1 cellular context compared by ENCODE assay signal in the genomic region with DNA sequence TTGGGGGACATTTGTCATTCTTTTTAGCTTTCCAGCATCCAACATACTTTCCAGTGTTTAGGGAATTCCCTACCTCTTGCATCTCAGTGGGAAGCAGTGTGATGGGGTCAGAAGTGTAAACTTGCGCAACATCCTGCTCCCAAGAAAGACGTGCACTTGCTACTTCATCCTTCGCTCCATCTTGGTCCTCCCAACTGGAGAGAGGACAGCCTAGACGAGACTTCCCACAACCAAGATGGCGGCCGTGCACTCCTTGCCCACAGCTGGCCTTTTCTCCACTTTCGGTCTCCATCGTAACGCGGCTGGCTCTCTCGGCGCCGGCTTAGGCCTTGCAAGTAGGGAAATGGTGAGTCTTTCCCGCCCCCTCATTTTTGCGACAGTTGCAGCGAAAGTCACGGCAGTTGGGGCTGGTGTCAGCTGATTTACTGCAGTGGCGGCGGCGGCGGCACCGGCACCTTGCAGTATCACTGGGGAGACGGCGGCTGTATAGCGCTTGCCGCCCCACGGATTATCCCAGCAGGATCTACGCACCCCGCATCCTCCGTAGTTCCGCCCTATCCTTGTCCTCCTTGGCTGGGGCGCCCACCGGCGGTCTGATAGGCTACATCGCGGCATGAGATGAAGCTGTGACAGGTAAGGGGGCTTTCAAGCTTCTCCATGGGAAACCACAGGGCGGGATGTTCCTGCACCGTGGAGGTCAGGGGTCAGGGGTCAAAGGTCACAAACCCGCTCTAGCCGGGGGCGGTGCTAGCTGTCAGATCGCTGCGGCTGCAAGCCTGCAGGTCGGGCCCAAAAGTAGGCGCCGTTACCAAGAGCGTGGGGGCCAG.
A peak's percentile ranks its signal among the peaks of the same experiment; 100 is the strongest.
TF ChIP-seq lines count a peak whose summit lies in the region.

A gene (plus strand): TSS at position 416 of the 827 bp plus-strand sequence. CDS start 21,157 bp downstream, outside the sequence.

TF ChIP-seq in WTC11, 78 proteins besides CTCF, POLR2A, EP300 and RAD21 (continued from another document):
- TF ChIP-seq ZNF232 (CRISPR knock-in tag; IDR thresholded peaks at IDR 0.05) (no peak), HMGA2 (CRISPR knock-in tag; IDR thresholded peaks at IDR 0.05) (no peak), SP1 (CRISPR knock-in tag; conservative IDR thresholded peaks at IDR 0.05) (peak; percentile 78), TEAD1 (CRISPR knock-in tag; IDR thresholded peaks at IDR 0.05) (peak; percentile 63), ZNF219 (CRISPR knock-in tag; IDR thresholded peaks at IDR 0.05; ENCODE audit: borderline replicate concordance) (peak; percentile 29; the same call in 1 of the 2 replicates), TP53 (CRISPR knock-in tag; IDR thresholded peaks at IDR 0.05) (0 out of 2 replicates have a peak, but pooled peaks have one; percentile 28), NFE2L1 (CRISPR knock-in tag; IDR thresholded peaks at IDR 0.05) (peak; percentile 36; the same call in 1 of the 2 replicates), CBFB (CRISPR knock-in tag; IDR thresholded peaks at IDR 0.05; ENCODE audit: low read depth) (0 out of 2 replicates have a peak, but pooled peaks have one; percentile 71), IRF2 (CRISPR knock-in tag; IDR thresholded peaks at IDR 0.05; ENCODE audit: borderline replicate concordance, low read depth) (no peak), CREM (CRISPR knock-in tag; IDR thresholded peaks at IDR 0.05) (peak; percentile 72)
- TF ChIP-seq, protein P1, sequence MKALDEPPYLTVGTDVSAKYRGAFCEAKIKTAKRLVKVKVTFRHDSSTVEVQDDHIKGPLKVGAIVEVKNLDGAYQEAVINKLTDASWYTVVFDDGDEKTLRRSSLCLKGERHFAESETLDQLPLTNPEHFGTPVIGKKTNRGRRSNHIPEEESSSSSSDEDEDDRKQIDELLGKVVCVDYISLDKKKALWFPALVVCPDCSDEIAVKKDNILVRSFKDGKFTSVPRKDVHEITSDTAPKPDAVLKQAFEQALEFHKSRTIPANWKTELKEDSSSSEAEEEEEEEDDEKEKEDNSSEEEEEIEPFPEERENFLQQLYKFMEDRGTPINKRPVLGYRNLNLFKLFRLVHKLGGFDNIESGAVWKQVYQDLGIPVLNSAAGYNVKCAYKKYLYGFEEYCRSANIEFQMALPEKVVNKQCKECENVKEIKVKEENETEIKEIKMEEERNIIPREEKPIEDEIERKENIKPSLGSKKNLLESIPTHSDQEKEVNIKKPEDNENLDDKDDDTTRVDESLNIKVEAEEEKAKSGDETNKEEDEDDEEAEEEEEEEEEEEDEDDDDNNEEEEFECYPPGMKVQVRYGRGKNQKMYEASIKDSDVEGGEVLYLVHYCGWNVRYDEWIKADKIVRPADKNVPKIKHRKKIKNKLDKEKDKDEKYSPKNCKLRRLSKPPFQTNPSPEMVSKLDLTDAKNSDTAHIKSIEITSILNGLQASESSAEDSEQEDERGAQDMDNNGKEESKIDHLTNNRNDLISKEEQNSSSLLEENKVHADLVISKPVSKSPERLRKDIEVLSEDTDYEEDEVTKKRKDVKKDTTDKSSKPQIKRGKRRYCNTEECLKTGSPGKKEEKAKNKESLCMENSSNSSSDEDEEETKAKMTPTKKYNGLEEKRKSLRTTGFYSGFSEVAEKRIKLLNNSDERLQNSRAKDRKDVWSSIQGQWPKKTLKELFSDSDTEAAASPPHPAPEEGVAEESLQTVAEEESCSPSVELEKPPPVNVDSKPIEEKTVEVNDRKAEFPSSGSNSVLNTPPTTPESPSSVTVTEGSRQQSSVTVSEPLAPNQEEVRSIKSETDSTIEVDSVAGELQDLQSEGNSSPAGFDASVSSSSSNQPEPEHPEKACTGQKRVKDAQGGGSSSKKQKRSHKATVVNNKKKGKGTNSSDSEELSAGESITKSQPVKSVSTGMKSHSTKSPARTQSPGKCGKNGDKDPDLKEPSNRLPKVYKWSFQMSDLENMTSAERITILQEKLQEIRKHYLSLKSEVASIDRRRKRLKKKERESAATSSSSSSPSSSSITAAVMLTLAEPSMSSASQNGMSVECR (CRISPR knock-in tag; IDR thresholded peaks at IDR 0.05; ENCODE audit: borderline replicate concordance): 0 out of 2 replicates have a peak, but pooled peaks have one; percentile 38
- TF ChIP-seq, protein P2, sequence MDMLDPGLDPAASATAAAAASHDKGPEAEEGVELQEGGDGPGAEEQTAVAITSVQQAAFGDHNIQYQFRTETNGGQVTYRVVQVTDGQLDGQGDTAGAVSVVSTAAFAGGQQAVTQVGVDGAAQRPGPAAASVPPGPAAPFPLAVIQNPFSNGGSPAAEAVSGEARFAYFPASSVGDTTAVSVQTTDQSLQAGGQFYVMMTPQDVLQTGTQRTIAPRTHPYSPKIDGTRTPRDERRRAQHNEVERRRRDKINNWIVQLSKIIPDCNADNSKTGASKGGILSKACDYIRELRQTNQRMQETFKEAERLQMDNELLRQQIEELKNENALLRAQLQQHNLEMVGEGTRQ (CRISPR knock-in tag; IDR thresholded peaks at IDR 0.05): peak; percentile 89
- TF ChIP-seq, protein P3, sequence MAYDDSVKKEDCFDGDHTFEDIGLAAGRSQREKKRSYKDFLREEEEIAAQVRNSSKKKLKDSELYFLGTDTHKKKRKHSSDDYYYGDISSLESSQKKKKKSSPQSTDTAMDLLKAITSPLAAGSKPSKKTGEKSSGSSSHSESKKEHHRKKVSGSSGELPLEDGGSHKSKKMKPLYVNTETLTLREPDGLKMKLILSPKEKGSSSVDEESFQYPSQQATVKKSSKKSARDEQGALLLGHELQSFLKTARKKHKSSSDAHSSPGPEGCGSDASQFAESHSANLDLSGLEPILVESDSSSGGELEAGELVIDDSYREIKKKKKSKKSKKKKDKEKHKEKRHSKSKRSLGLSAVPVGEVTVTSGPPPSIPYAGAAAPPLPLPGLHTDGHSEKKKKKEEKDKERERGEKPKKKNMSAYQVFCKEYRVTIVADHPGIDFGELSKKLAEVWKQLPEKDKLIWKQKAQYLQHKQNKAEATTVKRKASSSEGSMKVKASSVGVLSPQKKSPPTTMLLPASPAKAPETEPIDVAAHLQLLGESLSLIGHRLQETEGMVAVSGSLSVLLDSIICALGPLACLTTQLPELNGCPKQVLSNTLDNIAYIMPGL (CRISPR knock-in tag; IDR thresholded peaks at IDR 0.05): 0 out of 2 replicates have a peak, but pooled peaks have one; percentile 55
- TF ChIP-seq, protein P4, sequence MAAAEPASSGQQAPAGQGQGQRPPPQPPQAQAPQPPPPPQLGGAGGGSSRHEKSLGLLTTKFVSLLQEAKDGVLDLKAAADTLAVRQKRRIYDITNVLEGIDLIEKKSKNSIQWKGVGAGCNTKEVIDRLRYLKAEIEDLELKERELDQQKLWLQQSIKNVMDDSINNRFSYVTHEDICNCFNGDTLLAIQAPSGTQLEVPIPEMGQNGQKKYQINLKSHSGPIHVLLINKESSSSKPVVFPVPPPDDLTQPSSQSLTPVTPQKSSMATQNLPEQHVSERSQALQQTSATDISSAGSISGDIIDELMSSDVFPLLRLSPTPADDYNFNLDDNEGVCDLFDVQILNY (CRISPR knock-in tag; IDR thresholded peaks at IDR 0.05): peak; percentile 97
TF ChIP-seq in WTC11: peak in this region for 22.
